In the genomic region with DNA sequence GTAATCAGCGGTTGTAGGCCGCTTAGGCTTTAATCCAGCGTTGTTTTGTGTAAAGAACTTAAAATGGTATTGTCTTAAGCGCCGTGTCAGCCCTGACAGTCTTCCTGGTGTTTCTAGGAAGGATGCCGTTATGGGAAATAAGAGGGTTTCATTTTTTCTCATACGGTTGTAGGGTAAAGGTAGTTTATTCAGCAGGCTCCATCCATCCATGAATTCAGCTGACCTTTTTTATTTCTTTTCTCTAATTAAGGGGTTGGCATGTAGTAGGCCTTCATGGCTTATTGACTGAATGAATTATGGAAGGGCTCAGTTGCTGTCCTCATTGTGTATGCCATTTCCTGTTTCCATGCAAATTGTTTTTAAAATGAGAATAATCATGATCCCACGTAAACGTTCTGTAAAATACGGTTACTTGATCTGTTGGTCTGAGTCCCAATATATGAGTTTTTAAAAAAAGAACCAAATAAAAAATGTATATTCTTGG, we compare ENCODE assay signal across 8 cellular contexts. TPM values are rescaled to one million over a fixed set of nuclear protein-coding genes. Genes with fewer than 3 reads are reported as not detected.
A peak's percentile ranks its signal among the peaks of the same experiment; 100 is the strongest.
DNase-seq lines count a peak whose midpoint lies in the region; ATAC-seq and TF ChIP-seq lines count a peak whose summit lies in the region.

No MANE protein-coding gene starts in this region.

- no peaks in the 10 kb centered on the region for H4K20me1 ChIP-seq in mammary epithelial cell (ENCODE audit: insufficient read depth, low read length)

- DNase-seq in NCI-H1092 treated with DMSO at 0.1 percent for 48 hours (lab: John Stamatoyannopoulos, UW) (peak; percentile 48), NCI-H1092 (lab: John Stamatoyannopoulos, UW) (no peak), NAMALWA (ENCODE audit: low spot score) (peak; percentile 65), mammary epithelial cell (no peak), medulla oblongata (ENCODE audit: extremely low spot score) (peak; percentile 12), vagina (ENCODE audit: extremely low spot score in 2 of 2) (no peak), GDM1 (lab: John Stamatoyannopoulos, UW) (no peak)

- dilution Hi-C loops in mammary epithelial cell (cut with HindIII; ENCODE audit: low sequenced_read_pairs): no loop called here

- peak overlapping the region; percentile 94 for H3K27ac ChIP-seq in mammary epithelial cell (ENCODE audit: insufficient read depth, low read depth, low read length)
- peak overlapping the region; percentile 96 for H3K27ac ChIP-seq in vagina

- BruUV-seq in mammary epithelial cell (replicated peaks; lab: Mats Ljungman, UMichigan): TSS peak; percentile 83

- H3K4me1 ChIP-seq in mammary epithelial cell (ENCODE audit: insufficient read depth, low read length) (peaks cover 9% of the 10 kb centered on the region), vagina (peaks cover 17% of the 10 kb centered on the region)

- peaks cover 53% of the 10 kb centered on the region for H3K79me2 ChIP-seq in mammary epithelial cell (ENCODE audit: insufficient read depth, low read length)

- intact Hi-C loops in mammary epithelial cell (cut with micrococcal nuclease) (loop anchor here (1.0 to 5.0 kb wide), 5 partner anchors 51 to 253 kb away; a partner anchor contains a TSS), vagina (cut with DNase I) (loop anchor here (2.0 kb wide), 1 partner anchor 59 kb away; no protein-coding TSS in a partner anchor)

- CTCF ChIA-PET in mammary epithelial cell (lab: Charles Lee; ENCODE audit: low non-redundant PET): interaction anchor here (0.6 kb wide), 1 partner anchor 113 kb away, joined by 3 read pairs; no protein-coding TSS in a partner anchor

- H3K36me3 ChIP-seq in mammary epithelial cell (ENCODE audit: insufficient read depth, low read length) (peaks cover 17% of the 10 kb centered on the region), vagina (peaks cover 0 to 19% of the 10 kb centered on the region in 2 donors)

- no peak for TF ChIP-seq POLR2A in vagina (IDR thresholded peaks at IDR 0.05)

- WGBS in mammary epithelial cell (ENCODE audit: low coverage, missing lambda C conversion rate): 5% methylated on average over 8 of the region's 10 CpGs

- H3K4me2 ChIP-seq in mammary epithelial cell (ENCODE audit: insufficient read depth, low read depth, low read length): peak overlapping the region; percentile 86

- TF ChIP-seq CTCF in mammary epithelial cell (conservative IDR thresholded peaks at IDR 0.05 in 1 of 2, IDR thresholded peaks at IDR 0.05 in 1 of 2; ENCODE audit: extremely low read depth in 1 of 2, insufficient read depth in 1 of 2, low read depth in 1 of 2, low read length in 2 of 2): no peak
- no peak for TF ChIP-seq CTCF in vagina (IDR thresholded peaks at IDR 0.05)

- H3K27me3 ChIP-seq in mammary epithelial cell (ENCODE audit: insufficient read depth, low read length) (no peaks in the 10 kb centered on the region), vagina (no peaks in the 10 kb centered on the region)

- in situ Hi-C loops in mammary epithelial cell (cut with MboI; ENCODE audit: low sequenced_read_pairs in 2 of 2): loop anchor here in 1 of 2 donors (25.0 kb wide), 1 partner anchor 244 kb away; no protein-coding TSS in a partner anchor

- no peaks in the 10 kb centered on the region for H3K9me3 ChIP-seq in mammary epithelial cell (replicated peaks; ENCODE audit: insufficient read depth, low read length)
- no peaks in the 10 kb centered on the region for H3K9me3 ChIP-seq in vagina

- H2AFZ ChIP-seq in mammary epithelial cell (ENCODE audit: low read depth, low read length): peak overlapping the region; percentile 95

- no peak for ATAC-seq in HG03095 (IDR thresholded peaks at IDR 0.05; ENCODE audit: unreplicated experiment)

- peak overlapping the region; percentile 50 to 98 (median 98) for H3K4me3 ChIP-seq in mammary epithelial cell (replicated peaks in 1 of 3; ENCODE audit: insufficient read depth in 1 of 3, low read depth in 2 of 3, low read length in 3 of 3)
- peak overlapping the region; percentile 76 to 97 for H3K4me3 ChIP-seq in vagina

- H3K9ac ChIP-seq in mammary epithelial cell (ENCODE audit: insufficient read depth, low read length): peak overlapping the region; percentile 99

RNA-seq across cellular contexts. Expression of a gene that starts 0.7 kb away (rescaled TPM):
- 100 to 1,000 TPM in 1 of 2 donors, 10 to 100 TPM in 1; 85.5 to 125 TPM for total RNA-seq in mammary epithelial cell
- 102 TPM for polyA plus RNA-seq in mammary epithelial cell
- polyA minus RNA-seq in mammary epithelial cell: 55.2 TPM
- 72.4 TPM for total RNA-seq in vagina

RNA-seq across cellular contexts. Expression of a gene that starts 51.5 kb away (rescaled TPM):
- 10 to 100 TPM; 74.7 to 75.7 TPM for total RNA-seq in mammary epithelial cell
- 21.1 TPM for polyA plus RNA-seq in mammary epithelial cell
- 188 TPM for polyA minus RNA-seq in mammary epithelial cell
- total RNA-seq in vagina: 51.8 TPM

Comparison
In these comparisons a context has a peak if more than half of its experiments do, and no peak if none do; other contexts are left out.
1. DNase-seq: peak in NCI-H1092 treated with DMSO at 0.1 percent for 48 hours (single experiment), NAMALWA (single experiment) and medulla oblongata (single experiment); none in NCI-H1092 (single experiment), mammary epithelial cell (single experiment), vagina (0 of 2) and GDM1 (single experiment).